Comparison of ENCODE assay signal across 9 cellular contexts in genomic region chr5:115541586-115541985, GRCh38. TPM values are rescaled to one million over a fixed set of nuclear protein-coding genes. Genes with fewer than 3 reads are reported as not detected.
DNase-seq lines count a peak whose midpoint lies in the region; ATAC-seq, FAIRE-seq and TF ChIP-seq lines count a peak whose summit lies in the region.
"Had no signal": no experiment of that assay in that cellular context is flagged by ENCODE, and none has a peak within 500 bp of the region (broad histone marks: within the 10 kb centered on the region; RNA-seq: fewer than 3 reads in every experiment).

No MANE protein-coding gene starts in this region.

- H3K36me3 ChIP-seq in mesodermal cell (ENCODE audit: control insufficient read depth, insufficient read depth, low read length): peaks cover 43% of the 10 kb centered on the region

- H3K36me3 Mint-ChIP-seq in brain: peaks cover 74% of the 10 kb centered on the region

- peaks cover 49% of the 10 kb centered on the region for H3K4me1 Mint-ChIP-seq in brain

- TF ChIP-seq CTCF in A549 (IDR thresholded peaks at IDR 0.05): no peak
- TF ChIP-seq CTCF in HFF-Myc (IDR thresholded peaks at IDR 0.05; ENCODE audit: low read depth, low read length, missing control alignments): no peak
- TF ChIP-seq CTCF in brain (conservative IDR thresholded peaks at IDR 0.05): no peak
- no peak for TF ChIP-seq CTCF in RWPE1 (conservative IDR thresholded peaks at IDR 0.05; ENCODE audit: low read depth)

- H3K4me3 Mint-ChIP-seq in brain: peak overlapping the region; percentile 92 to 100 (median 98)

- TF ChIP-seq EP300 in A549 (IDR thresholded peaks at IDR 0.05): no peak

- WGBS in A549 (ENCODE audit: missing lambda C conversion rate): 42% methylated on average over 2 of the region's 2 CpGs
- no CpG with 5 or more reads among the region's 2 CpGs for WGBS in mesodermal cell (ENCODE audit: insufficient coverage in 2 of 2), 2 experiments

- H3K27ac ChIP-seq in A549: no peak overlapping the region
- no peak overlapping the region for H3K27ac ChIP-seq in mesodermal cell (ENCODE audit: low read depth, low read length, severe bottlenecking)
- H3K27ac ChIP-seq in RWPE1: no peak overlapping the region

- H3K27ac Mint-ChIP-seq in brain: peak overlapping the region; percentile 64 to 100 (median 99)

- POLR2A ChIA-PET in A549 (lab: Yijun Ruan, JAX) (no interaction called here), RWPE1 (lab: Yijun Ruan, JAX; ENCODE audit: low non-redundant PET) (no interaction called here)

- H3K9me3 ChIP-seq in A549 (peaks cover 9% of the 10 kb centered on the region; the same call in 1 of the 3 replicates), mesodermal cell (ENCODE audit: control insufficient read depth, low read length) (peaks cover 13% of the 10 kb centered on the region)

- H3K9me3 Mint-ChIP-seq in brain: peaks cover 4 to 42% (median 18%) of the 10 kb centered on the region in 5 experiments

- TF ChIP-seq POLR2A in A549 (IDR thresholded peaks at IDR 0.05; ENCODE audit: low read length): no peak

- peak overlapping the region; percentile 77 for H3K4me2 ChIP-seq in A549

- H3K4me3 ChIP-seq in A549 (peak overlapping the region; percentile 82), HFF-Myc (replicated peaks; ENCODE audit: low read depth, low read length) (peak overlapping the region; percentile 84), mesodermal cell (ENCODE audit: extremely low read depth, insufficient read depth, low read length, poor library complexity, severe bottlenecking) (peak overlapping the region; percentile 88)
- H3K4me3 ChIP-seq: lung had no signal

- peaks cover 36% of the 10 kb centered on the region for H3K27me3 Mint-ChIP-seq in brain

- FAIRE-seq in A549 (lab: Jason Lieb, UNC): no peak

- DNase-seq in A549 (ENCODE audit: low read depth in 1 of 2, low spot score in 1 of 2) (no peak), HFF-Myc (ENCODE audit: extremely low read depth, low read depth) (no peak), inferior parietal cortex (ENCODE audit: extremely low spot score) (no peak), RWPE1 (ENCODE audit: low spot score) (no peak)

- TF ChIP-seq RAD21 in A549 (conservative IDR thresholded peaks at IDR 0.05 in 1 of 2, IDR thresholded peaks at IDR 0.05 in 1 of 2): no peak

- H3K4me1 ChIP-seq in A549: peaks cover 30% of the 10 kb centered on the region; the same call in 2 of the 3 replicates
- no peaks in the 10 kb centered on the region for H3K4me1 ChIP-seq in mesodermal cell (ENCODE audit: control insufficient read depth, insufficient read depth, low read length, poor library complexity, severe bottlenecking)

- ATAC-seq in A549 (no peak), GM18520 (IDR thresholded peaks at IDR 0.05; ENCODE audit: unreplicated experiment) (no peak), HG03354 (IDR thresholded peaks at IDR 0.05; ENCODE audit: poor library complexity, severe bottlenecking, unreplicated experiment) (no peak)

- CTCF ChIA-PET in A549 (lab: Yijun Ruan, JAX): no interaction called here
- CTCF ChIA-PET in RWPE1 (lab: Yijun Ruan, JAX): interaction anchor here (0.6 kb wide), 1 partner anchor 30 kb away, joined by 3 read pairs; no protein-coding TSS in a partner anchor

TF ChIP-seq in A549, 52 proteins besides CTCF, POLR2A, EP300 and RAD21:
- TF ChIP-seq ZFP36 (IDR thresholded peaks at IDR 0.05; ENCODE audit: borderline replicate concordance, partially characterized antibody) (no peak), MAZ (IDR thresholded peaks at IDR 0.05; ENCODE audit: borderline replicate concordance, low read depth, low read length) (no peak), SMC3 (IDR thresholded peaks at IDR 0.05) (no peak), ZC3H11A (IDR thresholded peaks at IDR 0.05) (no peak), GATA3 (IDR thresholded peaks at IDR 0.05; ENCODE audit: borderline replicate concordance) (no peak), MAFK (IDR thresholded peaks at IDR 0.05; ENCODE audit: partially characterized antibody) (no peak), RFX5 (IDR thresholded peaks at IDR 0.05) (no peak), HOXB5 (CRISPR knock-in tag; IDR thresholded peaks at IDR 0.05) (no peak), RCOR1 (IDR thresholded peaks at IDR 0.05; ENCODE audit: low read depth, low read length) (no peak), HOXA7 (CRISPR knock-in tag; IDR thresholded peaks at IDR 0.05) (no peak), CHD2 (IDR thresholded peaks at IDR 0.05; ENCODE audit: low read length, partially characterized antibody) (no peak), HOXB13 (CRISPR knock-in tag; IDR thresholded peaks at IDR 0.05; ENCODE audit: low read depth) (no peak), FOSL2 (IDR thresholded peaks at IDR 0.05) (no peak), FOSL2 (CRISPR knock-in tag; IDR thresholded peaks at IDR 0.05) (no peak), CBX8 (IDR thresholded peaks at IDR 0.05) (no peak)
- TF ChIP-seq, protein P1, sequence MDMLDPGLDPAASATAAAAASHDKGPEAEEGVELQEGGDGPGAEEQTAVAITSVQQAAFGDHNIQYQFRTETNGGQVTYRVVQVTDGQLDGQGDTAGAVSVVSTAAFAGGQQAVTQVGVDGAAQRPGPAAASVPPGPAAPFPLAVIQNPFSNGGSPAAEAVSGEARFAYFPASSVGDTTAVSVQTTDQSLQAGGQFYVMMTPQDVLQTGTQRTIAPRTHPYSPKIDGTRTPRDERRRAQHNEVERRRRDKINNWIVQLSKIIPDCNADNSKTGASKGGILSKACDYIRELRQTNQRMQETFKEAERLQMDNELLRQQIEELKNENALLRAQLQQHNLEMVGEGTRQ (IDR thresholded peaks at IDR 0.05): no peak
- TF ChIP-seq, protein P2, sequence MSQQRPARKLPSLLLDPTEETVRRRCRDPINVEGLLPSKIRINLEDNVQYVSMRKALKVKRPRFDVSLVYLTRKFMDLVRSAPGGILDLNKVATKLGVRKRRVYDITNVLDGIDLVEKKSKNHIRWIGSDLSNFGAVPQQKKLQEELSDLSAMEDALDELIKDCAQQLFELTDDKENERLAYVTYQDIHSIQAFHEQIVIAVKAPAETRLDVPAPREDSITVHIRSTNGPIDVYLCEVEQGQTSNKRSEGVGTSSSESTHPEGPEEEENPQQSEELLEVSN (IDR thresholded peaks at IDR 0.05; ENCODE audit: borderline replicate concordance, low read depth): no peak
- TF ChIP-seq, protein P3, sequence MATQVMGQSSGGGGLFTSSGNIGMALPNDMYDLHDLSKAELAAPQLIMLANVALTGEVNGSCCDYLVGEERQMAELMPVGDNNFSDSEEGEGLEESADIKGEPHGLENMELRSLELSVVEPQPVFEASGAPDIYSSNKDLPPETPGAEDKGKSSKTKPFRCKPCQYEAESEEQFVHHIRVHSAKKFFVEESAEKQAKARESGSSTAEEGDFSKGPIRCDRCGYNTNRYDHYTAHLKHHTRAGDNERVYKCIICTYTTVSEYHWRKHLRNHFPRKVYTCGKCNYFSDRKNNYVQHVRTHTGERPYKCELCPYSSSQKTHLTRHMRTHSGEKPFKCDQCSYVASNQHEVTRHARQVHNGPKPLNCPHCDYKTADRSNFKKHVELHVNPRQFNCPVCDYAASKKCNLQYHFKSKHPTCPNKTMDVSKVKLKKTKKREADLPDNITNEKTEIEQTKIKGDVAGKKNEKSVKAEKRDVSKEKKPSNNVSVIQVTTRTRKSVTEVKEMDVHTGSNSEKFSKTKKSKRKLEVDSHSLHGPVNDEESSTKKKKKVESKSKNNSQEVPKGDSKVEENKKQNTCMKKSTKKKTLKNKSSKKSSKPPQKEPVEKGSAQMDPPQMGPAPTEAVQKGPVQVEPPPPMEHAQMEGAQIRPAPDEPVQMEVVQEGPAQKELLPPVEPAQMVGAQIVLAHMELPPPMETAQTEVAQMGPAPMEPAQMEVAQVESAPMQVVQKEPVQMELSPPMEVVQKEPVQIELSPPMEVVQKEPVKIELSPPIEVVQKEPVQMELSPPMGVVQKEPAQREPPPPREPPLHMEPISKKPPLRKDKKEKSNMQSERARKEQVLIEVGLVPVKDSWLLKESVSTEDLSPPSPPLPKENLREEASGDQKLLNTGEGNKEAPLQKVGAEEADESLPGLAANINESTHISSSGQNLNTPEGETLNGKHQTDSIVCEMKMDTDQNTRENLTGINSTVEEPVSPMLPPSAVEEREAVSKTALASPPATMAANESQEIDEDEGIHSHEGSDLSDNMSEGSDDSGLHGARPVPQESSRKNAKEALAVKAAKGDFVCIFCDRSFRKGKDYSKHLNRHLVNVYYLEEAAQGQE (IDR thresholded peaks at IDR 0.05): no peak

RNA-seq across cellular contexts. Expression of gene FEM1C, which starts 3.0 kb away (rescaled TPM):
- polyA plus RNA-seq in A549 (2011; rRNA removed): 7.9 and 8.4 TPM in 2 replicates
- polyA plus RNA-seq in A549 (2012; cell fraction: cytosol; rRNA removed): 1.3 and 1.8 TPM in 2 replicates
- polyA plus RNA-seq in A549 (2012; cell fraction: nucleus; rRNA removed): 1.0 and 1.7 TPM in 2 replicates
- polyA plus RNA-seq in A549 (2017; fragmentation: RNase III; extraction: RNeasy Plus Mini Kit Qiagen cat#74134 plus additional on column Dnase treatment): 5.6 to 6.8 TPM (median 6.3 TPM) in 3 replicates
- polyA minus RNA-seq in A549 (2011; rRNA and poly(A)+ RNA removed): 7.7 and 7.9 TPM in 2 replicates
- 4.4 TPM for polyA plus RNA-seq in brain (ENCODE audit: insufficient read depth, low read depth, low replicate concordance)
- polyA plus RNA-seq in mesodermal cell (2013, experiment 1 of 2): 12.3 TPM
- 12.3 TPM for polyA plus RNA-seq in mesodermal cell (2013, experiment 2 of 2)
